Comparison of ENCODE assay signal across 10 cellular contexts in genomic region chr5:102778478-102778877, GRCh38. TPM values are rescaled to one million over a fixed set of nuclear protein-coding genes. Genes with fewer than 3 reads are reported as not detected.
DNase-seq lines count a peak whose midpoint lies in the region; ATAC-seq and TF ChIP-seq lines count a peak whose summit lies in the region.
"Had no signal": no experiment of that assay in that cellular context is flagged by ENCODE, and none has a peak within 500 bp of the region (broad histone marks: within the 10 kb centered on the region; RNA-seq: fewer than 3 reads in every experiment).

No MANE protein-coding gene starts in this region.

- peak overlapping the region; percentile 74 for H3K4me2 ChIP-seq in GM23248 (ENCODE audit: unreplicated experiment)

- peaks cover 3 to 22% (median 8%) of the 10 kb centered on the region in 4 donors for H3K4me1 Mint-ChIP-seq in naive thymus-derived CD8-positive, alpha-beta T cell

- H4K20me1 ChIP-seq in GM23248 (ENCODE audit: insufficient read depth), result 0 out of 2 replicates have a peak, but pooled peaks cover 4% of the 10 kb centered on the region

- H3K27me3 Mint-ChIP-seq in naive thymus-derived CD8-positive, alpha-beta T cell, result no peaks in the 10 kb centered on the region

- peak; percentile 74 for DNase-seq in BJ (ENCODE audit: low read depth)
- DNase-seq in GM23248, result peak; percentile 88
- peak; percentile 18 for DNase-seq in RWPE1 (ENCODE audit: low spot score)
- peak; percentile 56 for DNase-seq in fibroblast of the conjunctiva (ENCODE audit: low read depth)
- DNase-seq in prostate gland (ENCODE audit: low spot score), result no peak
- DNase-seq in naive thymus-derived CD8-positive, alpha-beta T cell, result no peak
- no peak for DNase-seq in activated CD8-positive, alpha-beta memory T cell treated with anti-CD3 and anti-CD28 coated beads, Interleukin-2, amount 50 U/mL, for 48 hours
- DNase-seq: cerebellar nuclear complex had no signal

- H3K4me1 ChIP-seq in GM23248 (ENCODE audit: insufficient read depth), result peaks cover 19% of the 10 kb centered on the region
- no peaks in the 10 kb centered on the region for H3K4me1 ChIP-seq in prostate gland (replicated peaks)

- in situ Hi-C loops in GM23248 (cut with MboI), result loop anchor here (10.0 kb wide), 1 partner anchor 94 kb away; no protein-coding TSS in a partner anchor

- no peaks in the 10 kb centered on the region for H3K9me2 ChIP-seq in GM23248 (ENCODE audit: insufficient read depth)

- H3K4me3 ChIP-seq in BJ (ENCODE audit: low read depth, low read length) (no peak overlapping the region), GM23248 (peak overlapping the region; percentile 34; the same call in 1 of the 2 replicates), prostate gland (no peak overlapping the region)

- no peak overlapping the region for H3K27ac Mint-ChIP-seq in naive thymus-derived CD8-positive, alpha-beta T cell
- H3K27ac Mint-ChIP-seq: T-helper 1 cell treated with Interleukin-12 subunit alpha and Interleukin-12 subunit beta and Interleukin-4 antibody, amounts not matched to agents 30 μg/mL and 1 μg/mL, for 36 hours had no signal

- WGBS in GM23248 (ENCODE audit: low coverage in 1 of 2, low lambda C conversion rate in 2 of 2, missing lambda C conversion rate in 2 of 2), 2 experiments, result 2 to 3% methylated on average over 3 of the region's 3 CpGs
- 51% methylated on average over 3 of the region's 3 CpGs for WGBS in prostate gland

- no peak overlapping the region for H3K4me3 Mint-ChIP-seq in naive thymus-derived CD8-positive, alpha-beta T cell
- H3K4me3 Mint-ChIP-seq: T-helper 1 cell treated with Interleukin-12 subunit alpha and Interleukin-12 subunit beta and Interleukin-4 antibody, amounts not matched to agents 30 μg/mL and 1 μg/mL, for 36 hours had no signal

- no peak for TF ChIP-seq POLR2A in prostate gland (IDR thresholded peaks at IDR 0.05)

- H2AFZ ChIP-seq in GM23248, result no peak overlapping the region

- CTCF ChIA-PET in BJ (lab: Yijun Ruan, JAX), result interaction anchor here (0.7 to 1.2 kb wide), 2 partner anchors 15 to 97 kb away, joined by 3 read pairs; no protein-coding TSS in a partner anchor
- CTCF ChIA-PET in RWPE1 (lab: Yijun Ruan, JAX), result interaction anchor here (0.6 kb wide), 1 partner anchor 76 kb away, joined by 3 read pairs; no protein-coding TSS in a partner anchor

- peak overlapping the region; percentile 45 for H3K9ac ChIP-seq in GM23248

- POLR2A ChIA-PET in BJ (lab: Charles Lee) (no interaction called here), RWPE1 (lab: Yijun Ruan, JAX; ENCODE audit: low non-redundant PET) (no interaction called here)
- POLR2A ChIA-PET in naive thymus-derived CD8-positive, alpha-beta T cell (lab: Charles Lee), result no interaction called here

- no peaks in the 10 kb centered on the region for H3K27me3 ChIP-seq in BJ (ENCODE audit: control insufficient read depth, insufficient read depth, low read length)
- H3K27me3 ChIP-seq in GM23248 (replicated peaks; ENCODE audit: insufficient read depth), result no peaks in the 10 kb centered on the region
- no peaks in the 10 kb centered on the region for H3K27me3 ChIP-seq in prostate gland (replicated peaks; ENCODE audit: insufficient read depth)

- peaks cover 83% of the 10 kb centered on the region for H3K79me2 ChIP-seq in GM23248 (ENCODE audit: insufficient read depth)

- peaks cover 0 to 5% (median 4%) of the 10 kb centered on the region in 3 donors for H3K36me3 Mint-ChIP-seq in naive thymus-derived CD8-positive, alpha-beta T cell

- no peaks in the 10 kb centered on the region for H3K36me3 ChIP-seq in BJ (ENCODE audit: control insufficient read depth, insufficient read depth, low read length)
- no peaks in the 10 kb centered on the region for H3K36me3 ChIP-seq in GM23248 (ENCODE audit: low read depth)
- no peaks in the 10 kb centered on the region for H3K36me3 ChIP-seq in prostate gland

- ATAC-seq in naive thymus-derived CD8-positive, alpha-beta T cell, result no peak
- no peak for ATAC-seq in GM21786 (IDR thresholded peaks at IDR 0.05; ENCODE audit: unreplicated experiment)

- H3K9me3 ChIP-seq in GM23248 (ENCODE audit: low read depth) (no peaks in the 10 kb centered on the region), prostate gland (no peaks in the 10 kb centered on the region)

- intact Hi-C loops in prostate gland (cut with DNase I), result no loop called here

- H3F3A ChIP-seq in GM23248 (ENCODE audit: insufficient read depth), result peaks cover 4% of the 10 kb centered on the region; the same call in 1 of the 2 replicates

- peak overlapping the region; percentile 72 for H3K27ac ChIP-seq in GM23248
- no peak overlapping the region for H3K27ac ChIP-seq in RWPE1
- H3K27ac ChIP-seq in prostate gland, result no peak overlapping the region

- no peak for TF ChIP-seq CTCF in BJ (IDR thresholded peaks at IDR 0.05; ENCODE audit: insufficient read depth, low read depth, low read length)
- no peak for TF ChIP-seq CTCF in RWPE1 (conservative IDR thresholded peaks at IDR 0.05; ENCODE audit: low read depth)
- TF ChIP-seq CTCF in prostate gland (IDR thresholded peaks at IDR 0.05), result no peak

- H3K9me3 Mint-ChIP-seq in naive thymus-derived CD8-positive, alpha-beta T cell, result peaks cover 0 to 11% (median 0%) of the 10 kb centered on the region in 9 donors

RNA-seq across cellular contexts. Expression of gene PAM, which starts 23.4 kb away (rescaled TPM):
- polyA plus RNA-seq in BJ (2011; rRNA removed) (256 and 389 TPM in 2 replicates), GM23248 (2016; fragmentation: Nextera tagmentation; extraction: Ambion mirVana) (429 and 430 TPM in 2 replicates)
- polyA minus RNA-seq in BJ (2011; rRNA and poly(A)+ RNA removed), result 132 and 143 TPM in 2 replicates
- total RNA-seq in GM23248 (2014; rRNA removed; shearing (Covaris generic)), result 460 and 499 TPM in 2 replicates
- 100 to 1,000 TPM in 1 of 2 donors, 10 to 100 TPM in 1; 76.8 to 171 TPM for total RNA-seq in prostate gland
- total RNA-seq in naive thymus-derived CD8-positive, alpha-beta T cell, result 10 to 100 TPM in 1 of 2 experiments, 1 to 10 TPM in 1; 9.7 to 10.1 TPM
- polyA plus RNA-seq in naive thymus-derived CD8-positive, alpha-beta T cell, result 10 to 100 TPM in 1 of 3 donors, 1 to 10 TPM in 2; 8.0 to 15.9 (median 8.1) TPM

Comparison
In these comparisons a context has a peak if more than half of its experiments do, and no peak if none do; other contexts are left out.
1. DNase-seq: peak in BJ (single experiment), GM23248 (single experiment), RWPE1 (single experiment) and fibroblast of the conjunctiva (single experiment); none in prostate gland (single experiment), naive thymus-derived CD8-positive, alpha-beta T cell (0 of 10) and activated CD8-positive, alpha-beta memory T cell treated with anti-CD3 and anti-CD28 coated beads, Interleukin-2, amount 50 U/mL, for 48 hours (single experiment).
2. RNA of gene PAM, which starts 23.4 kb away (total RNA-seq): 460 to 499 TPM in GM23248 and 76.8 to 171 TPM in prostate gland; 9.7 to 10.1 TPM in naive thymus-derived CD8-positive, alpha-beta T cell; every median in the first group is over 4 times any median in the second.